ENCODE assay signal across 22 cellular contexts in genomic region chr1:216483672-216484401, GRCh38.
"Had no signal": no experiment of that assay in that cellular context is flagged by ENCODE, and none has a peak within 500 bp of the region (broad histone marks: within the 10 kb centered on the region; RNA-seq: fewer than 3 reads in every experiment).

No MANE protein-coding gene starts in this region.

- H3K4me1 ChIP-seq: esophagus muscularis mucosa, foreskin keratinocyte, heart right ventricle, left ventricle myocardium inferior, lower lobe of right lung had no signal

- H3K36me3 ChIP-seq: esophagus muscularis mucosa, heart right ventricle, left ventricle myocardium inferior, lower lobe of right lung had no signal

- H3K27ac ChIP-seq: coronary artery, dorsolateral prefrontal cortex, esophagus muscularis mucosa, foreskin keratinocyte, heart right ventricle, left ventricle myocardium inferior, lower lobe of right lung had no signal

- H3K27me3 ChIP-seq: dorsolateral prefrontal cortex, esophagus muscularis mucosa, foreskin keratinocyte, heart right ventricle had no signal

- FAIRE-seq: colon, endothelial cell of umbilical vein, frontal cortex, islet of Langerhans, keratinocyte had no signal

- H3K9me3 ChIP-seq: esophagus muscularis mucosa, left ventricle myocardium inferior, lower lobe of right lung, mucosa of descending colon had no signal

- DNase-seq: dermis blood vessel endothelial cell; dorsolateral prefrontal cortex; effector CD4-positive, alpha-beta T cell; effector memory CD4-positive, alpha-beta T cell; foreskin keratinocyte; glutamatergic neuron; head of caudate nucleus; heart right ventricle; hippocampal formation; left cardiac atrium; left ventricle myocardium inferior; lower lobe of right lung; mesenchymal stem cell; mucosa of descending colon; naive B cell had no signal

- ATAC-seq: foreskin keratinocyte, heart right ventricle, left cardiac atrium, lower lobe of right lung, mucosa of descending colon had no signal

- H3K4me3 ChIP-seq: coronary artery, dorsolateral prefrontal cortex, esophagus muscularis mucosa, heart right ventricle, left ventricle myocardium inferior, lower lobe of right lung, mucosa of descending colon had no signal
